Comparison of ENCODE assay signal across 8 cellular contexts in genomic region chrX:19886375-19886774, GRCh38. TPM values are rescaled to one million over a fixed set of nuclear protein-coding genes. Genes with fewer than 3 reads are reported as not detected.
DNase-seq lines count a peak whose midpoint lies in the region; ATAC-seq, FAIRE-seq and TF ChIP-seq lines count a peak whose summit lies in the region.

No MANE protein-coding gene starts in this region.

- SMC1A ChIA-PET in GM12878 (lab: Charles Lee; ENCODE audit: uncharacterized antibody, unreplicated experiment), result interaction anchor here (1.1 to 3.6 kb wide), 11 partner anchors 9 to 157 kb away, joined by 3 to 16 read pairs (median 5); no protein-coding TSS in a partner anchor

- DNase-seq in cardiac muscle cell (ENCODE audit: low read depth in 1 of 2, low spot score in 1 of 2), result no peak
- no peak for DNase-seq in Right ventricle myocardium inferior (ENCODE audit: missing footprints)
- no peak for DNase-seq in GM12878 (ENCODE audit: low read depth, low spot score)
- DNase-seq in memory B cell (ENCODE audit: low spot score in 2 of 2), result no peak
- no peak for DNase-seq in upper lobe of right lung
- DNase-seq in stimulated activated CD4-positive, alpha-beta T cell treated with anti-CD3 and anti-CD28 coated beads, Interleukin-4, amount 100 ng/mL, for 24 hours, result no peak

- RAD21 ChIA-PET in GM12878 (lab: Charles Lee; ENCODE audit: unreplicated experiment), result interaction anchor here (0.6 to 3.6 kb wide), 7 partner anchors 10 to 535 kb away, joined by 3 to 14 read pairs (median 7); no protein-coding TSS in a partner anchor

- H3K4me2 ChIP-seq in GM12878 (ENCODE audit: control insufficient read depth, insufficient read depth), result peak overlapping the region; percentile 39; the same call in 1 of the 2 replicates

- ATAC-seq in Right ventricle myocardium inferior (no peak), GM12878 (no peak), memory B cell (ENCODE audit: low read depth) (no peak), upper lobe of right lung (no peak), GM19351 (IDR thresholded peaks at IDR 0.05; ENCODE audit: unreplicated experiment) (no peak), HG03457 (IDR thresholded peaks at IDR 0.05; ENCODE audit: unreplicated experiment) (no peak)

- POLR2A ChIA-PET in GM12878 (lab: Charles Lee), result interaction anchor here (0.6 to 1.7 kb wide), 9 partner anchors 10 to 119 kb away, joined by 3 to 9 read pairs (median 4); no protein-coding TSS in a partner anchor

- intact Hi-C loops in Right ventricle myocardium inferior (cut with DNase I) (loop anchor here (5.0 kb wide), 1 partner anchor 514 kb away; no protein-coding TSS in a partner anchor), GM12878 (cut with micrococcal nuclease; ENCODE audit: unreplicated experiment) (loop anchor here (5.0 to 10.0 kb wide), 3 partner anchors 181 to 542 kb away; partner anchors contain the start of gene PDHA1), upper lobe of right lung (cut with DNase I) (no loop called here)

- no peak for TF ChIP-seq RAD21 in GM12878 (IDR thresholded peaks at IDR 0.05; ENCODE audit: insufficient read depth, low read depth, low read length)

- CTCF ChIA-PET in GM12878 (lab: Yijun Ruan, JAX), result interaction anchor here (0.6 to 1.4 kb wide), 5 partner anchors 10 to 146 kb away, joined by 3 to 4 read pairs (median 3); no protein-coding TSS in a partner anchor

- FAIRE-seq in GM12878 (lab: Jason Lieb, UNC), result no peak

- H3K9ac ChIP-seq in GM12878 (ENCODE audit: control insufficient read depth, insufficient read depth, low read length), result peak overlapping the region; percentile 81

- no peak for TF ChIP-seq CTCF in cardiac muscle cell (IDR thresholded peaks at IDR 0.05; ENCODE audit: low read depth, low read length)
- TF ChIP-seq CTCF in GM12878 (IDR thresholded peaks at IDR 0.05 in 2 of 3, conservative IDR thresholded peaks at IDR 0.05 in 1 of 3; ENCODE audit: control insufficient read depth in 2 of 3, extremely low read depth in 1 of 3, insufficient read depth in 1 of 3, low read depth in 3 of 3, low read length in 3 of 3), result no peak
- no peak for TF ChIP-seq CTCF in upper lobe of right lung (IDR thresholded peaks at IDR 0.05)

- H3K4me1 Mint-ChIP-seq in memory B cell, result peaks cover 30% of the 10 kb centered on the region

- peaks cover 60% of the 10 kb centered on the region for H3K79me2 ChIP-seq in GM12878 (ENCODE audit: control insufficient read depth, insufficient read depth, low read length)

- H3K36me3 ChIP-seq in cardiac muscle cell (no peaks in the 10 kb centered on the region), GM12878 (ENCODE audit: control insufficient read depth in 2 of 2, insufficient read depth in 2 of 2, low read length in 1 of 2) (0 out of 4 replicates have a peak, but pooled peaks cover 0 to 2% of the 10 kb centered on the region in 2 experiments), upper lobe of right lung (no peaks in the 10 kb centered on the region)

- peak overlapping the region; percentile 86 for H3K27ac Mint-ChIP-seq in memory B cell

- in situ Hi-C loops in GM12878 (cut with MboI), result loop anchor here (25.0 kb wide), 1 partner anchor 524 kb away; no protein-coding TSS in a partner anchor

- peak overlapping the region; percentile 68 for H3K4me3 ChIP-seq in cardiac muscle cell
- H3K4me3 ChIP-seq in GM12878, result peak overlapping the region; percentile 83
- H3K4me3 ChIP-seq in upper lobe of right lung, result peak overlapping the region; percentile 61

- no peaks in the 10 kb centered on the region for H3K27me3 Mint-ChIP-seq in memory B cell

- H3K4me1 ChIP-seq in cardiac muscle cell (ENCODE audit: low read depth) (no peaks in the 10 kb centered on the region), GM12878 (ENCODE audit: control insufficient read depth, insufficient read depth, low read length) (peaks cover 11% of the 10 kb centered on the region; the same call in 1 of the 2 replicates), upper lobe of right lung (no peaks in the 10 kb centered on the region)

- 39% methylated on average over 8 of the region's 12 CpGs for WGBS in GM12878 (ENCODE audit: insufficient coverage, insufficient replicate concordance, low lambda C conversion rate, missing lambda C conversion rate)

- TF ChIP-seq POLR2A in GM12878 (IDR thresholded peaks at IDR 0.05; ENCODE audit: low read depth, low read length), result no peak

- H3K36me3 Mint-ChIP-seq in memory B cell, result peaks cover 6% of the 10 kb centered on the region

- peaks cover 2% of the 10 kb centered on the region; the same call in 1 of the 2 replicates for H4K20me1 ChIP-seq in GM12878 (ENCODE audit: control insufficient read depth, insufficient read depth)

- H3K9me3 Mint-ChIP-seq in memory B cell, result no peaks in the 10 kb centered on the region

- H2AFZ ChIP-seq in GM12878 (ENCODE audit: control insufficient read depth, low read depth, low read length), result no peak overlapping the region

- BruUV-seq in GM12878 (replicated peaks; lab: Mats Ljungman, UMichigan), result no TSS peak

- H3K4me3 Mint-ChIP-seq in memory B cell, result peak overlapping the region; percentile 89

- H3K27me3 ChIP-seq in cardiac muscle cell, result no peaks in the 10 kb centered on the region
- H3K27me3 ChIP-seq in GM12878 (replicated peaks in 1 of 2; ENCODE audit: control insufficient read depth in 2 of 2, insufficient read depth in 2 of 2, low read length in 1 of 2), result no peaks in the 10 kb centered on the region
- no peaks in the 10 kb centered on the region for H3K27me3 ChIP-seq in upper lobe of right lung

- H3K9me3 ChIP-seq in cardiac muscle cell (ENCODE audit: low read depth) (no peaks in the 10 kb centered on the region), GM12878 (replicated peaks; ENCODE audit: control insufficient read depth, insufficient read depth, low read length) (no peaks in the 10 kb centered on the region; the same call in 2 of the 3 replicates), upper lobe of right lung (no peaks in the 10 kb centered on the region)

- TF ChIP-seq EP300 in GM12878 (IDR thresholded peaks at IDR 0.05; ENCODE audit: borderline replicate concordance in 1 of 2, control insufficient read depth in 1 of 2, low read depth in 2 of 2, low read length in 2 of 2), result no peak

- no peak overlapping the region for H3K27ac ChIP-seq in cardiac muscle cell
- H3K27ac ChIP-seq in GM12878 (ENCODE audit: control insufficient read depth, insufficient read depth), result peak overlapping the region; percentile 81
- H3K27ac ChIP-seq in upper lobe of right lung, result peak overlapping the region; percentile 63

TF ChIP-seq in GM12878, 131 proteins besides CTCF, POLR2A, EP300 and RAD21:
- TF ChIP-seq MLLT1 (IDR thresholded peaks at IDR 0.05), result 0 out of 2 replicates have a peak, but pooled peaks have one; percentile 7
- TF ChIP-seq ZSCAN29 (IDR thresholded peaks at IDR 0.05), result no peak

RNA-seq across cellular contexts. Expression of gene SH3KBP1, which starts 1.0 kb away (rescaled TPM):
- total RNA-seq in cardiac muscle cell (10.0 and 22.9 TPM in 2 replicates), Right ventricle myocardium inferior (58.6 TPM), GM12878 (2014; rRNA removed) (62.9 and 64.1 TPM in 2 replicates), GM12878 (2014; rRNA removed; fragmentation: Illumina TruSeq; extraction: Trizol) (93.8 and 97.0 TPM in 2 replicates), GM12878 (2021) (133 and 147 TPM in 2 replicates), upper lobe of right lung (61.3 TPM)
- polyA plus RNA-seq in cardiac muscle cell (9.4 and 11.5 TPM in 2 replicates), GM12878 (2011; rRNA removed) (196 and 229 TPM in 2 replicates), GM12878 (2014; fragmentation: Illumina TruSeq; extraction: Trizol) (138 and 150 TPM in 2 replicates), GM12878 (2014; fragmentation: Nextera tagmentation; extraction: Ambion mirVana) (10 to 100 TPM; 19.4 to 29.4 TPM), GM12878 (2014; rRNA removed) (77.0 and 88.7 TPM in 2 replicates), GM12878 (2016; fragmentation: Nextera tagmentation; extraction: Ambion mirVana) (100 to 1,000 TPM; 202 to 208 TPM)
- 127 and 135 TPM in 2 replicates for total RNA-seq in GM12878 (2013; cell fraction: nucleolus; rRNA removed)
- 47.8 TPM for polyA plus RNA-seq in GM12878 (2011; ENCODE audit: low read depth)
- 102 and 107 TPM in 2 replicates for polyA plus RNA-seq in GM12878 (2011; cell fraction: cytosol; rRNA removed)
- 109 and 117 TPM in 2 replicates for polyA plus RNA-seq in GM12878 (2011; cell fraction: nucleus; rRNA removed)
- 97.8 and 124 TPM in 2 replicates for polyA plus RNA-seq in GM12878 (2012)
- polyA minus RNA-seq in GM12878 (2011; rRNA and poly(A)+ RNA removed), result 189 and 277 TPM in 2 replicates
- 51.5 and 57.2 TPM in 2 replicates for polyA minus RNA-seq in GM12878 (2011; cell fraction: cytosol; rRNA and poly(A)+ RNA removed)
- polyA minus RNA-seq in GM12878 (2011; cell fraction: nucleus; rRNA and poly(A)+ RNA removed), result 31.6 and 79.4 TPM in 2 replicates
